ENCODE assay signal across 15 cellular contexts in genomic region chr1:22654692-22655091, GRCh38. TPM values are rescaled to one million over a fixed set of nuclear protein-coding genes. Genes with fewer than 3 reads are reported as not detected.
DNase-seq lines count a peak whose midpoint lies in the region; ATAC-seq, FAIRE-seq and TF ChIP-seq lines count a peak whose summit lies in the region.
"Had no signal": no experiment of that assay in that cellular context is flagged by ENCODE, and none has a peak within 500 bp of the region (broad histone marks: within the 10 kb centered on the region; RNA-seq: fewer than 3 reads in every experiment).

No MANE protein-coding gene starts in this region.

- H3K27ac Mint-ChIP-seq in mesothelial cell of epicardium: no peak overlapping the region
- H3K27ac Mint-ChIP-seq in CD4-positive, alpha-beta T cell: no peak overlapping the region
- H3K27ac Mint-ChIP-seq: activated naive CD4-positive, alpha-beta T cell treated with anti-CD3 and anti-CD28 coated beads, Interleukin-2, amount 50 U/mL, for 72 hours; stimulated activated naive B cell treated with anti-CD40 and anti-IgM and Interleukin-4, amounts not matched to agents 10 μg/mL and 1 μg/mL and 100 μg/mL, for 72 hours had no signal

- CTCF ChIA-PET in HEK293 (lab: Yijun Ruan, JAX): interaction anchor here (0.7 to 1.6 kb wide), 6 partner anchors 11 to 276 kb away, joined by 3 to 6 read pairs (median 5); no protein-coding TSS in a partner anchor
- CTCF ChIA-PET in CD4-positive, alpha-beta T cell (lab: Charles Lee): no interaction called here

- no peak for ATAC-seq in CD4-positive, alpha-beta T cell (ENCODE audit: poor library complexity)
- ATAC-seq: activated naive CD4-positive, alpha-beta T cell treated with anti-CD3 and anti-CD28 coated beads, Interleukin-2, amount 50 U/mL, for 72 hours; stimulated activated naive B cell treated with anti-CD40 and anti-IgM and Interleukin-4, amounts not matched to agents 10 μg/mL and 1 μg/mL and 100 μg/mL, for 72 hours had no signal

- H3K27me3 ChIP-seq in BE2C (no peaks in the 10 kb centered on the region), MG63 (peaks cover 25% of the 10 kb centered on the region)
- no peaks in the 10 kb centered on the region for H3K27me3 ChIP-seq in CD4-positive, alpha-beta T cell (ENCODE audit: control insufficient read depth, insufficient read depth, low read length)

- H3K4me1 Mint-ChIP-seq in mesothelial cell of epicardium: peaks cover 3% of the 10 kb centered on the region
- no peaks in the 10 kb centered on the region for H3K4me1 Mint-ChIP-seq in CD4-positive, alpha-beta T cell (ENCODE audit: low read depth)
- H3K4me1 Mint-ChIP-seq: stimulated activated naive B cell treated with anti-CD40 and anti-IgM and Interleukin-4, amounts not matched to agents 10 μg/mL and 1 μg/mL and 100 μg/mL, for 72 hours had no signal

- peaks cover 4% of the 10 kb centered on the region; the same call in 1 of the 2 replicates for H3K4me1 ChIP-seq in BE2C
- H3K4me1 ChIP-seq in HEK293 (ENCODE audit: control insufficient read depth, insufficient read depth, low read length): no peaks in the 10 kb centered on the region

- no peaks in the 10 kb centered on the region for H3K36me3 ChIP-seq in BE2C
- no peaks in the 10 kb centered on the region for H3K36me3 ChIP-seq in HEK293 (ENCODE audit: control insufficient read depth in 2 of 2, insufficient read depth in 1 of 2, low read length in 2 of 2)
- H3K36me3 ChIP-seq in MG63: no peaks in the 10 kb centered on the region

- FAIRE-seq in GM19239 (lab: Jason Lieb, UNC): no peak

- H3K4me3 Mint-ChIP-seq in mesothelial cell of epicardium: no peak overlapping the region
- H3K4me3 Mint-ChIP-seq in CD4-positive, alpha-beta T cell: no peak overlapping the region
- H3K4me3 Mint-ChIP-seq: stimulated activated naive B cell treated with anti-CD40 and anti-IgM and Interleukin-4, amounts not matched to agents 10 μg/mL and 1 μg/mL and 100 μg/mL, for 72 hours had no signal

- no peaks in the 10 kb centered on the region for H3K36me3 Mint-ChIP-seq in mesothelial cell of epicardium
- H3K36me3 Mint-ChIP-seq in CD4-positive, alpha-beta T cell (ENCODE audit: low read depth): no peaks in the 10 kb centered on the region
- H3K36me3 Mint-ChIP-seq: activated naive CD4-positive, alpha-beta T cell treated with anti-CD3 and anti-CD28 coated beads, Interleukin-2, amount 50 U/mL, for 72 hours; stimulated activated naive B cell treated with anti-CD40 and anti-IgM and Interleukin-4, amounts not matched to agents 10 μg/mL and 1 μg/mL and 100 μg/mL, for 72 hours had no signal

- POLR2A ChIA-PET in HEK293 (lab: Yijun Ruan, JAX): no interaction called here
- POLR2A ChIA-PET in CD4-positive, alpha-beta T cell (lab: Charles Lee): no interaction called here

- no peaks in the 10 kb centered on the region for H3K9me3 Mint-ChIP-seq in mesothelial cell of epicardium
- no peaks in the 10 kb centered on the region for H3K9me3 Mint-ChIP-seq in CD4-positive, alpha-beta T cell
- H3K9me3 Mint-ChIP-seq: activated naive CD4-positive, alpha-beta T cell treated with anti-CD3 and anti-CD28 coated beads, Interleukin-2, amount 50 U/mL, for 72 hours had no signal

- no peak overlapping the region for H3K4me3 ChIP-seq in BE2C (ENCODE audit: low read depth, low read length)
- no peak overlapping the region for H3K4me3 ChIP-seq in HEK293 (ENCODE audit: low read depth, low read length)
- H3K4me3 ChIP-seq in coronary artery: peak overlapping the region; percentile 63
- H3K4me3 ChIP-seq in MG63: no peak overlapping the region

- H3K9me3 ChIP-seq in BE2C (no peaks in the 10 kb centered on the region), HEK293 (ENCODE audit: control insufficient read depth, insufficient read depth, low read depth, low read length) (no peaks in the 10 kb centered on the region), MG63 (no peaks in the 10 kb centered on the region)
- no peaks in the 10 kb centered on the region for H3K9me3 ChIP-seq in CD4-positive, alpha-beta T cell (ENCODE audit: control insufficient read depth, low read length)

- H3K27ac ChIP-seq in HEK293 (ENCODE audit: extremely low read depth, low read depth, low read length) (no peak overlapping the region), coronary artery (peak overlapping the region in 1 of 2 donors; percentile 20)
- no peak overlapping the region for H3K27ac ChIP-seq in CD4-positive, alpha-beta T cell (ENCODE audit: low read depth, low read length)
- H3K27ac ChIP-seq: C4-2B had no signal

- H3K27me3 Mint-ChIP-seq in mesothelial cell of epicardium (ENCODE audit: low read depth): peaks cover 40% of the 10 kb centered on the region
- peaks cover 30% of the 10 kb centered on the region for H3K27me3 Mint-ChIP-seq in CD4-positive, alpha-beta T cell

- TF ChIP-seq CTCF in BE2C (IDR thresholded peaks at IDR 0.05; ENCODE audit: low read depth, low read length): 0 out of 2 replicates have a peak, but pooled peaks have one; percentile 6
- TF ChIP-seq CTCF in HEK293 (tag by site-specific recombination; IDR thresholded peaks at IDR 0.05): no peak
- no peak for TF ChIP-seq CTCF in coronary artery (IDR thresholded peaks at IDR 0.05)
- TF ChIP-seq CTCF in mesothelial cell of epicardium (IDR thresholded peaks at IDR 0.05; ENCODE audit: unreplicated experiment): peak; percentile 47
- TF ChIP-seq CTCF in CD4-positive, alpha-beta T cell (IDR thresholded peaks at IDR 0.05): no peak

- intact Hi-C loops in CD4-positive, alpha-beta T cell (cut with DNase I, micrococcal nuclease): no loop called here

- DNase-seq in BE2C: no peak
- no peak for DNase-seq in coronary artery (ENCODE audit: low spot score)
- no peak for DNase-seq in mesothelial cell of epicardium (ENCODE audit: low spot score in 2 of 2, unreplicated experiment in 2 of 2)
- no peak for DNase-seq in GM19239 (ENCODE audit: insufficient read length, low spot score)
- no peak for DNase-seq in CD4-positive, alpha-beta T cell
- DNase-seq in AG08396 (ENCODE audit: low spot score): no peak
- DNase-seq in MG63: no peak
- DNase-seq: KG1; NCI-H1694; NCI-H748 treated with DMSO at 0.1 percent for 48 hours; stimulated activated CD4-positive, alpha-beta T cell treated with anti-CD3 and anti-CD28 coated beads, Interleukin-4, amount 100 ng/mL, for 4 hours; stimulated activated naive B cell treated with anti-CD40 and anti-IgM and Interleukin-4, amounts not matched to agents 10 μg/mL and 1 μg/mL and 100 μg/mL, for 72 hours had no signal

TF ChIP-seq in HEK293, 187 proteins besides CTCF, POLR2A, EP300 and RAD21:
- TF ChIP-seq ZNF169 (tag by site-specific recombination; IDR thresholded peaks at IDR 0.05) (no peak), EGR2 (tag by site-specific recombination; IDR thresholded peaks at IDR 0.05; ENCODE audit: low read depth) (no peak), ZNF768 (tag by site-specific recombination; IDR thresholded peaks at IDR 0.05) (peak; percentile 90)
TF ChIP-seq in HEK293: peak in this region for 1.

RNA-seq across cellular contexts. Expression of gene C1QB, which starts 1.7 kb away (rescaled TPM):
- polyA plus RNA-seq in BE2C (2012; ENCODE audit: insufficient read depth, insufficient read length, low read depth): not detected
- total RNA-seq in mesothelial cell of epicardium: not detected in 3 replicates
- total RNA-seq in CD4-positive, alpha-beta T cell: not detected
- not detected in 2 replicates for total RNA-seq in MG63 (2014; rRNA removed; shearing (Covaris generic); ENCODE audit: low replicate concordance)
- total RNA-seq: activated naive CD4-positive, alpha-beta T cell treated with anti-CD3 and anti-CD28 coated beads, Interleukin-2, amount 50 U/mL, for 72 hours had no signal

RNA-seq across cellular contexts. Expression of gene C1QC, which starts 11.3 kb away (rescaled TPM):
- polyA plus RNA-seq in BE2C (2012; ENCODE audit: insufficient read depth, insufficient read length, low read depth): not detected
- not detected in 3 replicates for total RNA-seq in mesothelial cell of epicardium
- not detected for total RNA-seq in CD4-positive, alpha-beta T cell
- total RNA-seq in MG63 (2014; rRNA removed; shearing (Covaris generic); ENCODE audit: low replicate concordance): not detected in 2 replicates
- total RNA-seq: activated naive CD4-positive, alpha-beta T cell treated with anti-CD3 and anti-CD28 coated beads, Interleukin-2, amount 50 U/mL, for 72 hours had no signal

RNA-seq across cellular contexts. Expression of gene C1QA, which starts 18.3 kb away (rescaled TPM):
- not detected for polyA plus RNA-seq in BE2C (2012; ENCODE audit: insufficient read depth, insufficient read length, low read depth)
- total RNA-seq in mesothelial cell of epicardium: not detected in 3 replicates
- total RNA-seq in CD4-positive, alpha-beta T cell: not detected
- total RNA-seq in MG63 (2014; rRNA removed; shearing (Covaris generic); ENCODE audit: low replicate concordance): not detected in 2 replicates
- total RNA-seq: activated naive CD4-positive, alpha-beta T cell treated with anti-CD3 and anti-CD28 coated beads, Interleukin-2, amount 50 U/mL, for 72 hours had no signal

RNA-seq across cellular contexts. Expression of gene EPHB2, which starts 55.9 kb away (rescaled TPM):
- 4.6 TPM for polyA plus RNA-seq in BE2C (2012; ENCODE audit: insufficient read depth, insufficient read length, low read depth)
- 125 to 133 TPM (median 130 TPM) in 3 replicates for total RNA-seq in mesothelial cell of epicardium
- total RNA-seq in CD4-positive, alpha-beta T cell: under 1 TPM in 1 of 2 experiments, not detected in 1; 0.08 TPM
- total RNA-seq in MG63 (2014; rRNA removed; shearing (Covaris generic); ENCODE audit: low replicate concordance): 19.6 TPM in 2 replicates
- total RNA-seq: activated naive CD4-positive, alpha-beta T cell treated with anti-CD3 and anti-CD28 coated beads, Interleukin-2, amount 50 U/mL, for 72 hours had no signal

Comparison
In these comparisons a context has a peak if more than half of its experiments do, and no peak if none do; other contexts are left out.
1. CTCF ChIP-seq: peak in BE2C (single experiment) and mesothelial cell of epicardium (single experiment); none in HEK293 (single experiment), coronary artery (single experiment) and CD4-positive, alpha-beta T cell (single experiment).